8 cellular contexts compared by ENCODE assay signal in genomic region chr6:158816803-158817202, GRCh38. TPM values are rescaled to one million over a fixed set of nuclear protein-coding genes. Genes with fewer than 3 reads are reported as not detected.
DNase-seq lines count a peak whose midpoint lies in the region; ATAC-seq and TF ChIP-seq lines count a peak whose summit lies in the region.
"Not testable (repeated sequence)": the region's sequence is repeated elsewhere in the genome, so short reads cannot be mapped to it uniquely, and the experiment has no call there.

No MANE protein-coding gene starts in this region.

- H3K4me3 ChIP-seq in AG09309 (ENCODE audit: control insufficient read depth, low read depth, low read length) (peak overlapping the region; percentile 70; the same call in 1 of the 2 replicates), HFF-Myc (replicated peaks; ENCODE audit: low read depth, low read length) (peak overlapping the region; percentile 47), endocrine pancreas (ENCODE audit: control insufficient read depth, insufficient read depth, low read length) (peak overlapping the region; percentile 90), iPS-18a (ENCODE audit: low read length) (peak overlapping the region; percentile 72)

- not testable (repeated sequence) for H3K9me3 Mint-ChIP-seq in T-cell; activated naive CD8-positive, alpha-beta T cell treated with anti-CD3 and anti-CD28 coated beads for 36 hours; natural killer cell treated with Interleukin-12 subunit alpha and Interleukin-12 subunit beta and Interleukin-15 and Interleukin-18, amount 100 ng/mL, for 72 hours; stimulated activated memory B cell treated with anti-CD40 and anti-IgM and Interleukin-4, amounts not matched to agents 10 μg/mL and 1 μg/mL and 100 μg/mL, for 72 hours

- peaks cover 57 to 65% (median 60%) of the 10 kb centered on the region in 3 donors for H3K4me1 Mint-ChIP-seq in T-cell
- peaks cover 50% of the 10 kb centered on the region for H3K4me1 Mint-ChIP-seq in activated naive CD8-positive, alpha-beta T cell treated with anti-CD3 and anti-CD28 coated beads for 36 hours
- peaks cover 53 to 62% of the 10 kb centered on the region in 2 donors for H3K4me1 Mint-ChIP-seq in natural killer cell treated with Interleukin-12 subunit alpha and Interleukin-12 subunit beta and Interleukin-15 and Interleukin-18, amount 100 ng/mL, for 72 hours (ENCODE audit: low read depth in 2 of 2)
- H3K4me1 Mint-ChIP-seq in stimulated activated memory B cell treated with anti-CD40 and anti-IgM and Interleukin-4, amounts not matched to agents 10 μg/mL and 1 μg/mL and 100 μg/mL, for 72 hours, result peaks cover 45% of the 10 kb centered on the region

- not testable (repeated sequence) for H3K27ac ChIP-seq in iPS-18a (ENCODE audit: low read length)

- peak overlapping the region; percentile 98 to 99 for H3K27ac Mint-ChIP-seq in T-cell
- H3K27ac Mint-ChIP-seq in activated naive CD8-positive, alpha-beta T cell treated with anti-CD3 and anti-CD28 coated beads for 36 hours, result peak overlapping the region; percentile 94
- peak overlapping the region; percentile 89 for H3K27ac Mint-ChIP-seq in natural killer cell treated with Interleukin-12 subunit alpha and Interleukin-12 subunit beta and Interleukin-15 and Interleukin-18, amount 100 ng/mL, for 72 hours
- H3K27ac Mint-ChIP-seq in stimulated activated memory B cell treated with anti-CD40 and anti-IgM and Interleukin-4, amounts not matched to agents 10 μg/mL and 1 μg/mL and 100 μg/mL, for 72 hours, result peak overlapping the region; percentile 95

- not testable (repeated sequence) for ATAC-seq in T-cell (replicated peaks in 1 of 4); natural killer cell treated with Interleukin-12 subunit alpha and Interleukin-12 subunit beta and Interleukin-15 and Interleukin-18, amount 100 ng/mL, for 72 hours; stimulated activated memory B cell treated with anti-CD40 and anti-IgM and Interleukin-4, amounts not matched to agents 10 μg/mL and 1 μg/mL and 100 μg/mL, for 72 hours

- not testable (repeated sequence) for H3K27me3 ChIP-seq in endocrine pancreas (ENCODE audit: control insufficient read depth, insufficient read depth, low read length); iPS-18a (ENCODE audit: control insufficient read depth, insufficient read depth, low read length)

- not testable (repeated sequence) for TF ChIP-seq CTCF in AG09309 (IDR thresholded peaks at IDR 0.05; ENCODE audit: control insufficient read depth, insufficient read depth, low read depth, low read length, missing control alignments); HFF-Myc (IDR thresholded peaks at IDR 0.05; ENCODE audit: low read depth, low read length, missing control alignments)

- CTCF ChIA-PET in T-cell (lab: Charles Lee), result interaction anchor here in 1 of 2 donors (1.4 to 1.8 kb wide), 2 partner anchors 24 to 53 kb away, joined by 3 to 6 read pairs; no protein-coding TSS in a partner anchor

- not testable (repeated sequence) for H3K27me3 Mint-ChIP-seq in T-cell; activated naive CD8-positive, alpha-beta T cell treated with anti-CD3 and anti-CD28 coated beads for 36 hours; natural killer cell treated with Interleukin-12 subunit alpha and Interleukin-12 subunit beta and Interleukin-15 and Interleukin-18, amount 100 ng/mL, for 72 hours; stimulated activated memory B cell treated with anti-CD40 and anti-IgM and Interleukin-4, amounts not matched to agents 10 μg/mL and 1 μg/mL and 100 μg/mL, for 72 hours

- POLR2A ChIA-PET in T-cell (lab: Charles Lee), result interaction anchor here in 1 of 2 donors (0.5 to 2.2 kb wide), 5 partner anchors 38 to 291 kb away, joined by 5 to 22 read pairs (median 5); no protein-coding TSS in a partner anchor

- peak overlapping the region; percentile 98 to 99 (median 98) for H3K4me3 Mint-ChIP-seq in T-cell
- peak overlapping the region; percentile 99 for H3K4me3 Mint-ChIP-seq in activated naive CD8-positive, alpha-beta T cell treated with anti-CD3 and anti-CD28 coated beads for 36 hours
- peak overlapping the region; percentile 88 for H3K4me3 Mint-ChIP-seq in natural killer cell treated with Interleukin-12 subunit alpha and Interleukin-12 subunit beta and Interleukin-15 and Interleukin-18, amount 100 ng/mL, for 72 hours
- H3K4me3 Mint-ChIP-seq in stimulated activated memory B cell treated with anti-CD40 and anti-IgM and Interleukin-4, amounts not matched to agents 10 μg/mL and 1 μg/mL and 100 μg/mL, for 72 hours, result peak overlapping the region; percentile 100

- H3K4me1 ChIP-seq in endocrine pancreas (ENCODE audit: control insufficient read depth, insufficient read depth, low read length), result not testable (repeated sequence)
- H3K4me1 ChIP-seq in iPS-18a (ENCODE audit: control insufficient read depth, low read depth, low read length), result peaks cover 34% of the 10 kb centered on the region

- not testable (repeated sequence) for H3K9me3 ChIP-seq in endocrine pancreas (ENCODE audit: control insufficient read depth, low read length); iPS-18a (ENCODE audit: control insufficient read depth, low read depth, low read length)

- DNase-seq in AG09309 (ENCODE audit: low read depth); HFF-Myc (ENCODE audit: extremely low read depth, low read depth); T-cell; activated naive CD8-positive, alpha-beta T cell treated with anti-CD3 and anti-CD28 coated beads for 36 hours; natural killer cell treated with Interleukin-12 subunit alpha and Interleukin-12 subunit beta and Interleukin-15 and Interleukin-18, amount 100 ng/mL, for 72 hours (ENCODE audit: low spot score): not testable (repeated sequence)

- peak overlapping the region; percentile 88 for H3K9ac ChIP-seq in endocrine pancreas (ENCODE audit: control insufficient read depth, insufficient read depth, low read length)
- peak overlapping the region; percentile 52 for H3K9ac ChIP-seq in iPS-18a (ENCODE audit: low read length)

- peaks cover 48% of the 10 kb centered on the region for H3K36me3 Mint-ChIP-seq in T-cell
- peaks cover 64% of the 10 kb centered on the region for H3K36me3 Mint-ChIP-seq in activated naive CD8-positive, alpha-beta T cell treated with anti-CD3 and anti-CD28 coated beads for 36 hours
- H3K36me3 Mint-ChIP-seq in natural killer cell treated with Interleukin-12 subunit alpha and Interleukin-12 subunit beta and Interleukin-15 and Interleukin-18, amount 100 ng/mL, for 72 hours, result not testable (repeated sequence)
- H3K36me3 Mint-ChIP-seq in stimulated activated memory B cell treated with anti-CD40 and anti-IgM and Interleukin-4, amounts not matched to agents 10 μg/mL and 1 μg/mL and 100 μg/mL, for 72 hours, result peaks cover 57% of the 10 kb centered on the region

- not testable (repeated sequence) for H3K36me3 ChIP-seq in endocrine pancreas (ENCODE audit: control insufficient read depth, insufficient read depth, low read length)
- H3K36me3 ChIP-seq in iPS-18a (ENCODE audit: control insufficient read depth, low read depth, low read length), result peaks cover 49% of the 10 kb centered on the region

RNA-seq across cellular contexts. Expression of gene EZR, which starts 2.4 kb away (rescaled TPM):
- 100 to 1,000 TPM; 176 to 286 (median 272) TPM for total RNA-seq in T-cell
- total RNA-seq in activated naive CD8-positive, alpha-beta T cell treated with anti-CD3 and anti-CD28 coated beads for 36 hours, result 100 to 1,000 TPM; 218 to 227 TPM
- total RNA-seq in natural killer cell treated with Interleukin-12 subunit alpha and Interleukin-12 subunit beta and Interleukin-15 and Interleukin-18, amount 100 ng/mL, for 72 hours, result 100 to 1,000 TPM in 1 of 2 donors, 10 to 100 TPM in 1; 71.0 to 135 TPM
